21 cellular contexts compared by ENCODE assay signal in genomic region chr1:174678657-174679056, GRCh38.
DNase-seq lines count a peak whose midpoint lies in the region; ATAC-seq, FAIRE-seq and TF ChIP-seq lines count a peak whose summit lies in the region.
"Had no signal": no experiment of that assay in that cellular context is flagged by ENCODE, and none has a peak within 500 bp of the region (broad histone marks: within the 10 kb centered on the region; RNA-seq: fewer than 3 reads in every experiment).

No MANE protein-coding gene starts in this region.

- no peaks in the 10 kb centered on the region for H3K27me3 ChIP-seq in H9 (ENCODE audit: insufficient read depth, low read length)
- H3K27me3 ChIP-seq in K562 (ENCODE audit: control insufficient read depth in 2 of 2, insufficient read depth in 2 of 2, low read length in 2 of 2): no peaks in the 10 kb centered on the region
- H3K27me3 ChIP-seq in mesenchymal stem cell (ENCODE audit: control insufficient read depth in 1 of 2, insufficient read depth in 1 of 2, low read length in 2 of 2): no peaks in the 10 kb centered on the region
- no peaks in the 10 kb centered on the region for H3K27me3 ChIP-seq in A673 (replicated peaks; ENCODE audit: insufficient read depth, low read depth, low read length, poor library complexity)

- H4K20me1 ChIP-seq in H9 (ENCODE audit: control insufficient read depth, insufficient read depth, insufficient read length) (no peaks in the 10 kb centered on the region), K562 (replicated peaks; ENCODE audit: control insufficient read depth, insufficient read depth, low read length) (no peaks in the 10 kb centered on the region)

- WGBS in H9 (ENCODE audit: extremely low coverage, insufficient read length, low lambda C conversion rate): no CpG with 5 or more reads among the region's 7 CpGs
- WGBS in K562 (ENCODE audit: insufficient coverage, low coverage, missing lambda C conversion rate): 69% methylated on average over 7 of the region's 7 CpGs
- 97% methylated on average over 7 of the region's 7 CpGs for WGBS in mesenchymal stem cell

- no peak overlapping the region for H2AK5ac ChIP-seq in H9 (ENCODE audit: insufficient read length, low read length)
- H2AK5ac ChIP-seq in mesenchymal stem cell (ENCODE audit: low read length, severe bottlenecking): no peak overlapping the region

- H3K79me2 ChIP-seq in H9 (ENCODE audit: insufficient read depth, low read length): no peaks in the 10 kb centered on the region
- no peaks in the 10 kb centered on the region for H3K79me2 ChIP-seq in K562 (ENCODE audit: control insufficient read depth, insufficient read depth, low read length)

- no peak overlapping the region for H2BK12ac ChIP-seq in H9 (ENCODE audit: insufficient read length, low read depth, low read length)
- H2BK12ac ChIP-seq in mesenchymal stem cell (ENCODE audit: low read length in 2 of 2): no peak overlapping the region

- CTCF ChIA-PET in K562 (lab: Yijun Ruan, JAX; ENCODE audit: low intra/inter-chr PET ratio) (no interaction called here), A673 (lab: Charles Lee) (no interaction called here)

- H3K27ac Mint-ChIP-seq in H9: peak overlapping the region in 1 of 3 experiments; percentile 87; a peak in 2 of 7 replicates

- H4K8ac ChIP-seq in H9 (replicated peaks; ENCODE audit: insufficient read length, low read depth, low read length): no peak overlapping the region
- H4K8ac ChIP-seq in mesenchymal stem cell (ENCODE audit: low read length): no peak overlapping the region

- no peak overlapping the region for H2BK5ac ChIP-seq in H9 (ENCODE audit: insufficient read length, low read length)
- no peak overlapping the region for H2BK5ac ChIP-seq in mesenchymal stem cell (ENCODE audit: low read depth, low read length, poor library complexity, severe bottlenecking)

- no peaks in the 10 kb centered on the region; the same call in 1 of the 2 replicates for H3K4me1 ChIP-seq in H9 (ENCODE audit: insufficient read depth, low read length)
- no peaks in the 10 kb centered on the region; a peak in 1 of 5 replicates for H3K4me1 ChIP-seq in K562 (replicated peaks in 1 of 2; ENCODE audit: control insufficient read depth in 2 of 2, insufficient read depth in 2 of 2, low read length in 2 of 2)
- H3K4me1 ChIP-seq in mesenchymal stem cell (ENCODE audit: control insufficient read depth, insufficient read depth, low read depth, low read length): no peaks in the 10 kb centered on the region
- H3K4me1 ChIP-seq in A673 (ENCODE audit: insufficient read depth, low read length, poor library complexity, severe bottlenecking): peaks cover 20% of the 10 kb centered on the region
- H3K4me1 ChIP-seq: A549 had no signal

- H3K27ac ChIP-seq in H9 (ENCODE audit: insufficient read length, low read depth, low read length) (no peak overlapping the region), K562 (ENCODE audit: extremely low read depth, low read depth, low read length) (no peak overlapping the region), mesenchymal stem cell (ENCODE audit: low read length, poor library complexity, severe bottlenecking) (no peak overlapping the region), A673 (ENCODE audit: low read depth, low read length, poor library complexity, severe bottlenecking) (no peak overlapping the region)
- H3K27ac ChIP-seq: A549 had no signal

- no peak overlapping the region for H3K4me3 Mint-ChIP-seq in H9
- H3K4me3 Mint-ChIP-seq: CD4-positive, alpha-beta memory T cell had no signal

- BruUV-seq in K562 (replicated peaks; lab: Mats Ljungman, UMichigan): no TSS peak
- no TSS peak for BruUV-seq in A673 (replicated peaks; lab: Mats Ljungman, UMichigan)

- peak overlapping the region; percentile 56 for H3K18ac ChIP-seq in H9 (ENCODE audit: insufficient read length, low read depth, low read length)
- no peak overlapping the region for H3K18ac ChIP-seq in mesenchymal stem cell (ENCODE audit: low read depth in 1 of 2, low read length in 2 of 2)

- H3K56ac ChIP-seq in H9 (ENCODE audit: insufficient read length, low read depth, low read length): no peak overlapping the region

- H3K23ac ChIP-seq in H9 (ENCODE audit: insufficient read length, low read depth, low read length) (no peak overlapping the region), mesenchymal stem cell (ENCODE audit: low read length in 2 of 2) (no peak overlapping the region)

- in situ Hi-C loops in K562 (cut with MboI): no loop called here

- H3K9me1 ChIP-seq in K562 (ENCODE audit: control insufficient read depth, insufficient read depth, low read length): no peaks in the 10 kb centered on the region

- H3K9ac ChIP-seq in H9 (ENCODE audit: extremely low read depth, insufficient read length, low read length) (no peak overlapping the region), K562 (ENCODE audit: insufficient read depth in 1 of 2, low read depth in 2 of 2, low read length in 2 of 2) (no peak overlapping the region), mesenchymal stem cell (ENCODE audit: low read length) (no peak overlapping the region)

- no peaks in the 10 kb centered on the region for H3K27me3 Mint-ChIP-seq in H9 (ENCODE audit: low read depth)
- H3K27me3 Mint-ChIP-seq: CD4-positive, alpha-beta memory T cell had no signal

- DNase-seq in H9: peak; percentile 32
- no peak for DNase-seq in K562 (ENCODE audit: extremely low read depth in 1 of 4, low spot score in 3 of 4)
- no peak for DNase-seq in mesenchymal stem cell
- no peak for DNase-seq in A673 (ENCODE audit: low spot score)
- DNase-seq in dedifferentiated amniotic fluid mesenchymal stem cell (ENCODE audit: extremely low spot score): no peak
- no peak for DNase-seq in superior temporal gyrus (ENCODE audit: extremely low spot score)
- DNase-seq: 8988T; C1 segment of cervical spinal cord; Calu3; CD4-positive, alpha-beta memory T cell; COR-L47; DMS53; DMS79 treated with DMSO at 0.1 percent for 48 hours; GF-D8; GOT3; H7 had no signal

- no peaks in the 10 kb centered on the region for H3K36me3 ChIP-seq in K562 (ENCODE audit: control insufficient read depth, insufficient read depth, low read length)
- no peaks in the 10 kb centered on the region for H3K36me3 ChIP-seq in mesenchymal stem cell (ENCODE audit: control insufficient read depth in 1 of 2, insufficient read depth in 2 of 2, low read depth in 1 of 2, low read length in 2 of 2)
- H3K36me3 ChIP-seq in A673 (ENCODE audit: insufficient read depth, low read length, poor library complexity, severe bottlenecking): no peaks in the 10 kb centered on the region

- H3K4me2 ChIP-seq in H9 (ENCODE audit: insufficient read depth, insufficient read length, low read length): no peak overlapping the region
- H3K4me2 ChIP-seq in K562 (ENCODE audit: insufficient read depth, low read length): no peak overlapping the region
- no peak overlapping the region for H3K4me2 ChIP-seq in mesenchymal stem cell (ENCODE audit: low read length, poor library complexity, severe bottlenecking)
- H3K4me2 ChIP-seq: A549 had no signal

- H3K9me3 Mint-ChIP-seq in H9: no peaks in the 10 kb centered on the region

- H3K14ac ChIP-seq in H9 (ENCODE audit: insufficient read depth, low read length) (no peak overlapping the region), mesenchymal stem cell (ENCODE audit: low read length in 2 of 2) (no peak overlapping the region)

- no peak overlapping the region for H3T11ph ChIP-seq in H9 (ENCODE audit: low read length)

- no peak overlapping the region for H2BK15ac ChIP-seq in H9 (ENCODE audit: low read depth, low read length)
- H2BK15ac ChIP-seq in mesenchymal stem cell (ENCODE audit: low read depth, poor library complexity, severe bottlenecking): no peak overlapping the region

- H3K9me3 ChIP-seq in H9 (ENCODE audit: control insufficient read depth, low read depth, low read length): no peaks in the 10 kb centered on the region
- H3K9me3 ChIP-seq in K562 (replicated peaks; ENCODE audit: control insufficient read depth, insufficient read depth, low read depth, low read length): no peaks in the 10 kb centered on the region
- no peaks in the 10 kb centered on the region for H3K9me3 ChIP-seq in mesenchymal stem cell (ENCODE audit: control insufficient read depth, low read length)
- H3K9me3 ChIP-seq in A673 (ENCODE audit: low read depth, low read length, poor library complexity, severe bottlenecking): no peaks in the 10 kb centered on the region
- H3K9me3 ChIP-seq: A549 had no signal

- no peak for TF ChIP-seq EP300 in K562 (IDR thresholded peaks at IDR 0.05; ENCODE audit: low read length)

- intact Hi-C loops in K562 (cut with micrococcal nuclease) (no loop called here), A673 (cut with micrococcal nuclease; ENCODE audit: unreplicated experiment) (no loop called here)

- no peak overlapping the region for H2BK120ac ChIP-seq in H9 (ENCODE audit: low read depth, low read length, poor library complexity, severe bottlenecking)
- H2BK120ac ChIP-seq in mesenchymal stem cell (ENCODE audit: low read depth, low read length): no peak overlapping the region

- TF ChIP-seq RAD21 in K562 (CRISPR knock-in tag; conservative IDR thresholded peaks at IDR 0.05 in 1 of 2, IDR thresholded peaks at IDR 0.05 in 1 of 2): no peak

- no peak overlapping the region for H2AFZ ChIP-seq in H9 (ENCODE audit: low read length)
- H2AFZ ChIP-seq in K562 (ENCODE audit: low read depth, low read length): no peak overlapping the region
- no peak overlapping the region for H2AFZ ChIP-seq in mesenchymal stem cell (ENCODE audit: low read depth, low read length)

- no peak overlapping the region for H4K91ac ChIP-seq in H9 (ENCODE audit: insufficient read length, low read depth, low read length)
- H4K91ac ChIP-seq in mesenchymal stem cell (ENCODE audit: low read length): peak overlapping the region; percentile 68

- H3K79me1 ChIP-seq in H9 (ENCODE audit: insufficient read depth, low read depth, low read length, poor library complexity, severe bottlenecking): no peaks in the 10 kb centered on the region
- H3K79me1 ChIP-seq in mesenchymal stem cell (replicated peaks; ENCODE audit: low read length, poor library complexity, severe bottlenecking): peaks cover 2% of the 10 kb centered on the region

- no peak overlapping the region for H4K5ac ChIP-seq in H9 (ENCODE audit: insufficient read length, low read depth, low read length)

- no peak for FAIRE-seq in K562 (lab: Jason Lieb, UNC)
- FAIRE-seq: A549, GM12891, GM18507 had no signal

- no peak overlapping the region for H2BK20ac ChIP-seq in H9 (ENCODE audit: low read depth, low read length, poor library complexity, severe bottlenecking)

- ATAC-seq in K562 (peak; percentile 27; the same call in 1 of the 3 replicates), HG02571 (IDR thresholded peaks at IDR 0.05; ENCODE audit: unreplicated experiment) (no peak)
- ATAC-seq: A549, HCT116 had no signal

- POLR2A ChIA-PET in K562 (lab: Yijun Ruan, JAX): no interaction called here
- POLR2A ChIA-PET in A673 (lab: Charles Lee; ENCODE audit: low non-redundant PET): no interaction called here

- H3K4me3 ChIP-seq in K562 (no peak overlapping the region), mesenchymal stem cell (ENCODE audit: insufficient read depth in 1 of 2, low read depth in 1 of 2, low read length in 2 of 2) (no peak overlapping the region), A673 (ENCODE audit: low read depth, low read length, poor library complexity, severe bottlenecking) (no peak overlapping the region)
- H3K4me3 ChIP-seq: A549 had no signal

- TF ChIP-seq POLR2A in K562 (conservative IDR thresholded peaks at IDR 0.05): no peak

- peaks cover 8% of the 10 kb centered on the region in 2 experiments; a peak in 3 of 4 replicates for H3K4me1 Mint-ChIP-seq in H9

- H3K4ac ChIP-seq in H9 (ENCODE audit: low read depth, low read length) (no peak overlapping the region), mesenchymal stem cell (ENCODE audit: low read depth in 1 of 2, low read length in 2 of 2) (no peak overlapping the region)

- TF ChIP-seq CTCF in H9 (conservative IDR thresholded peaks at IDR 0.05) (no peak), K562 (IDR thresholded peaks at IDR 0.05 in 2 of 3, conservative IDR thresholded peaks at IDR 0.05 in 1 of 3; ENCODE audit: insufficient read depth in 2 of 3, low read depth in 1 of 3, low read length in 3 of 3) (no peak), A673 (conservative IDR thresholded peaks at IDR 0.05; ENCODE audit: low read depth, low read length) (no peak)

- no peaks in the 10 kb centered on the region for H3K36me3 Mint-ChIP-seq in H9 (ENCODE audit: insufficient read depth in 1 of 3, low read depth in 3 of 3)

- H3K23me2 ChIP-seq in H9 (ENCODE audit: insufficient read length, low read depth, low read length, poor library complexity, severe bottlenecking): no peaks in the 10 kb centered on the region
